Comparison of ENCODE assay signal across 1 cellular context in genomic region chr3:62833538-62833937, GRCh38.
TF ChIP-seq lines count a peak whose summit lies in the region.

No MANE protein-coding gene starts in this region.

TF ChIP-seq in Ishikawa, 13 proteins besides CTCF, POLR2A, EP300 and RAD21 (continued from another document):
- no peak for TF ChIP-seq USF1 (IDR thresholded peaks at IDR 0.05)
- no peak for TF ChIP-seq FOXM1 (IDR thresholded peaks at IDR 0.05; ENCODE audit: borderline replicate concordance, low read depth)
